In the genomic region with DNA sequence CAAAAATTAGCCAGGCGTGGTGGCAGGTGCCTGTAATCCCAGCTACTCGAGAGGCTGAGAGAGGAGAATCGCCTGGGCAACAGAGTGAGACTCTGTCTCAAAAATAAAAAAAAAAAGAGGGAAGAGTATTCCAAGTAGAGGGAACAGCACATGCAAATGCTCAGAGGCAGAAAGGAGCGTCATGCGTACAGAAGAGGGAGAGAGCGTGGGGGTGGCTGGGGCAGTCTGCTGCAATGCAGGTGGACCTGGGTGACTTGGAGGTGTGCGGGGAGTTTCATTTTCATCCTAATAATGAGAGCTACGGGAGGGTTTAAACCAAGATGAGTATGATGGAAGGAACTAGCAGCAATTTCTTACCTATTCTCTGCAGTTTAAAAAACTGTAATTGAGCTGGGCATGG, we compare ENCODE assay signal across 1 cellular context.
A peak's percentile ranks its signal among the peaks of the same experiment; 100 is the strongest.
TF ChIP-seq lines count a peak whose summit lies in the region.

No MANE protein-coding gene starts in this region.

TF ChIP-seq in GM12878, 131 proteins besides CTCF, POLR2A, EP300 and RAD21 (continued from another document):
- TF ChIP-seq, protein P1, sequence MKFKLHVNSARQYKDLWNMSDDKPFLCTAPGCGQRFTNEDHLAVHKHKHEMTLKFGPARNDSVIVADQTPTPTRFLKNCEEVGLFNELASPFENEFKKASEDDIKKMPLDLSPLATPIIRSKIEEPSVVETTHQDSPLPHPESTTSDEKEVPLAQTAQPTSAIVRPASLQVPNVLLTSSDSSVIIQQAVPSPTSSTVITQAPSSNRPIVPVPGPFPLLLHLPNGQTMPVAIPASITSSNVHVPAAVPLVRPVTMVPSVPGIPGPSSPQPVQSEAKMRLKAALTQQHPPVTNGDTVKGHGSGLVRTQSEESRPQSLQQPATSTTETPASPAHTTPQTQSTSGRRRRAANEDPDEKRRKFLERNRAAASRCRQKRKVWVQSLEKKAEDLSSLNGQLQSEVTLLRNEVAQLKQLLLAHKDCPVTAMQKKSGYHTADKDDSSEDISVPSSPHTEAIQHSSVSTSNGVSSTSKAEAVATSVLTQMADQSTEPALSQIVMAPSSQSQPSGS (IDR thresholded peaks at IDR 0.05; ENCODE audit: low read length), result no peak
- TF ChIP-seq HCFC1 (IDR thresholded peaks at IDR 0.05; ENCODE audit: low read length) (no peak), IKZF2 (IDR thresholded peaks at IDR 0.05) (0 out of 4 replicates have a peak, but pooled peaks have one; percentile 20 to 21), SIX5 (IDR thresholded peaks at IDR 0.05; ENCODE audit: low read depth, low read length, severe bottlenecking) (no peak)
- TF ChIP-seq, protein P2, sequence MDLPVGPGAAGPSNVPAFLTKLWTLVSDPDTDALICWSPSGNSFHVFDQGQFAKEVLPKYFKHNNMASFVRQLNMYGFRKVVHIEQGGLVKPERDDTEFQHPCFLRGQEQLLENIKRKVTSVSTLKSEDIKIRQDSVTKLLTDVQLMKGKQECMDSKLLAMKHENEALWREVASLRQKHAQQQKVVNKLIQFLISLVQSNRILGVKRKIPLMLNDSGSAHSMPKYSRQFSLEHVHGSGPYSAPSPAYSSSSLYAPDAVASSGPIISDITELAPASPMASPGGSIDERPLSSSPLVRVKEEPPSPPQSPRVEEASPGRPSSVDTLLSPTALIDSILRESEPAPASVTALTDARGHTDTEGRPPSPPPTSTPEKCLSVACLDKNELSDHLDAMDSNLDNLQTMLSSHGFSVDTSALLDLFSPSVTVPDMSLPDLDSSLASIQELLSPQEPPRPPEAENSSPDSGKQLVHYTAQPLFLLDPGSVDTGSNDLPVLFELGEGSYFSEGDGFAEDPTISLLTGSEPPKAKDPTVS (IDR thresholded peaks at IDR 0.05; ENCODE audit: low read depth, low read length), result no peak
- TF ChIP-seq, protein P3, sequence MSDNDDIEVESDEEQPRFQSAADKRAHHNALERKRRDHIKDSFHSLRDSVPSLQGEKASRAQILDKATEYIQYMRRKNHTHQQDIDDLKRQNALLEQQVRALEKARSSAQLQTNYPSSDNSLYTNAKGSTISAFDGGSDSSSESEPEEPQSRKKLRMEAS (IDR thresholded peaks at IDR 0.05; ENCODE audit: low read depth, low read length), result no peak
